In the genomic region with DNA sequence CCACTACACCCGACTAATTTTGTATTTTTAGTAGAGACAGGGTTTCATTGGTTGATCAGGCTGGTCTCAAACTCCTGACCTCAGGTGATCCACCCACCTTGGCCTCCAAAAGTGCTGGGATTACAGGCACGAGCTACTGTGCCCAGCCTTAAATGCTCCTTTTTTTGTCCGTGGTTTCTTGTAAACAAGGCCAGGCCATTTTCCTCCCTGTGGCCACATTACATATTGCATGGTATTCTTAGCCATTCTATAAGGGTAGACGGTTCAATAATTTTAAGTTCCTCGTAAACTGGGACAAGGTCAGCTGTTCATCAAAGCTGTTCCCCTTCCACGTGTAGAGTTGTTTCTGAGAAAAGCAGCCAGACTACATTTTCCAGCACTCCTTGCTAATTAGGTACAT, we compare ENCODE assay signal across 9 cellular contexts. TPM values are rescaled to one million over a fixed set of nuclear protein-coding genes. Genes with fewer than 3 reads are reported as not detected.
DNase-seq lines count a peak whose midpoint lies in the region; ATAC-seq and TF ChIP-seq lines count a peak whose summit lies in the region.
"Had no signal": no experiment of that assay in that cellular context is flagged by ENCODE, and none has a peak within 500 bp of the region (broad histone marks: within the 10 kb centered on the region; RNA-seq: fewer than 3 reads in every experiment).

No MANE protein-coding gene starts in this region.

- TF ChIP-seq POLR2A in upper lobe of left lung (IDR thresholded peaks at IDR 0.05) = no peak

- H3K27me3 Mint-ChIP-seq in activated naive CD4-positive, alpha-beta T cell treated with anti-CD3 and anti-CD28 coated beads, Interleukin-2, amount 50 U/mL, for 24 hours = no peaks in the 10 kb centered on the region
- peaks cover 13% of the 10 kb centered on the region for H3K27me3 Mint-ChIP-seq in activated naive CD4-positive, alpha-beta T cell treated with anti-CD3 and anti-CD28 coated beads for 36 hours (ENCODE audit: low read depth)
- peaks cover 3 to 9% of the 10 kb centered on the region in 2 donors for H3K27me3 Mint-ChIP-seq in T-cell

- no peaks in the 10 kb centered on the region for H3K79me2 ChIP-seq in SK-N-SH (ENCODE audit: insufficient read depth)

- intact Hi-C loops in activated naive CD4-positive, alpha-beta T cell treated with anti-CD3 and anti-CD28 coated beads for 36 hours (cut with micrococcal nuclease) = no loop called here

- POLR2A ChIA-PET in SK-N-SH (lab: Yijun Ruan, JAX) = no interaction called here
- POLR2A ChIA-PET in T-cell (lab: Charles Lee) = no interaction called here

- no peak overlapping the region for H3K9ac ChIP-seq in SK-N-SH

- H3K4me3 Mint-ChIP-seq in activated naive CD4-positive, alpha-beta T cell treated with anti-CD3 and anti-CD28 coated beads, Interleukin-2, amount 50 U/mL, for 24 hours = peak overlapping the region; percentile 31
- H3K4me3 Mint-ChIP-seq in activated naive CD4-positive, alpha-beta T cell treated with anti-CD3 and anti-CD28 coated beads for 36 hours = no peak overlapping the region
- H3K4me3 Mint-ChIP-seq in T-cell = peak overlapping the region in 1 of 3 donors; percentile 66

- H3K4me1 Mint-ChIP-seq in activated naive CD4-positive, alpha-beta T cell treated with anti-CD3 and anti-CD28 coated beads, Interleukin-2, amount 50 U/mL, for 24 hours = peaks cover 23% of the 10 kb centered on the region
- peaks cover 15% of the 10 kb centered on the region for H3K4me1 Mint-ChIP-seq in activated naive CD4-positive, alpha-beta T cell treated with anti-CD3 and anti-CD28 coated beads for 36 hours (ENCODE audit: low read depth)
- H3K4me1 Mint-ChIP-seq in T-cell = peaks cover 8 to 18% (median 16%) of the 10 kb centered on the region in 3 donors

- no peak for DNase-seq in activated naive CD4-positive, alpha-beta T cell treated with anti-CD3 and anti-CD28 coated beads for 36 hours
- peak; percentile 38 for DNase-seq in SK-N-SH
- DNase-seq in fibroblast of villous mesenchyme (ENCODE audit: low read depth) = peak; percentile 53
- DNase-seq in upper lobe of left lung = no peak
- no peak for DNase-seq in T-cell
- no peak for DNase-seq in foreskin melanocyte
- DNase-seq in activated T-cell treated with anti-CD3 and anti-CD28 coated beads, Interleukin-2, amount 50 U/mL, for 48 hours = no peak
- DNase-seq: NCI-H2029 had no signal

- CTCF ChIA-PET in activated naive CD4-positive, alpha-beta T cell treated with anti-CD3 and anti-CD28 coated beads for 36 hours (lab: Charles Lee) = interaction anchor here (0.8 to 8.7 kb wide), 6 partner anchors 13 to 84 kb away, joined by 3 to 57 read pairs (median 3); no protein-coding TSS in a partner anchor
- CTCF ChIA-PET in SK-N-SH (lab: Yijun Ruan, JAX) (interaction anchor here (0.7 to 3.7 kb wide), 12 partner anchors 9 to 215 kb away, joined by 3 to 32 read pairs (median 3); no protein-coding TSS in a partner anchor), T-cell (lab: Charles Lee) (interaction anchor here in 1 of 2 donors (1.1 to 1.8 kb wide), 2 partner anchors 14 to 76 kb away, joined by 3 to 8 read pairs; no protein-coding TSS in a partner anchor)

- H2AFZ ChIP-seq in SK-N-SH (ENCODE audit: low read depth) = no peak overlapping the region

- ATAC-seq in upper lobe of left lung (ENCODE audit: low FRiP score in 2 of 2) (no peak), T-cell (replicated peaks in 1 of 4) (no peak)

- TF ChIP-seq RAD21 in SK-N-SH (IDR thresholded peaks at IDR 0.05; ENCODE audit: low read length) = peak; percentile 3; the same call in 1 of the 2 replicates

- no peaks in the 10 kb centered on the region for H3K36me3 Mint-ChIP-seq in activated naive CD4-positive, alpha-beta T cell treated with anti-CD3 and anti-CD28 coated beads, Interleukin-2, amount 50 U/mL, for 24 hours
- H3K36me3 Mint-ChIP-seq in activated naive CD4-positive, alpha-beta T cell treated with anti-CD3 and anti-CD28 coated beads for 36 hours (ENCODE audit: low read depth) = no peaks in the 10 kb centered on the region
- no peaks in the 10 kb centered on the region for H3K36me3 Mint-ChIP-seq in T-cell

- no peaks in the 10 kb centered on the region for H3K9me2 ChIP-seq in SK-N-SH

- H3K9me3 ChIP-seq in SK-N-SH = no peaks in the 10 kb centered on the region
- H3K9me3 ChIP-seq in upper lobe of left lung = no peaks in the 10 kb centered on the region

- peaks cover 14% of the 10 kb centered on the region for H3F3A ChIP-seq in SK-N-SH (replicated peaks; ENCODE audit: insufficient read depth)

- H4K20me1 ChIP-seq in SK-N-SH (ENCODE audit: insufficient read depth) = no peaks in the 10 kb centered on the region

- no peak overlapping the region for H3K4me2 ChIP-seq in SK-N-SH

- H3K36me3 ChIP-seq in SK-N-SH (replicated peaks in 1 of 2; ENCODE audit: control insufficient read depth in 1 of 2, insufficient read depth in 2 of 2, low read length in 1 of 2) (no peaks in the 10 kb centered on the region), upper lobe of left lung (no peaks in the 10 kb centered on the region)

- H3K27ac ChIP-seq in SK-N-SH (ENCODE audit: low read depth in 2 of 2, low read length in 1 of 2) (no peak overlapping the region), upper lobe of left lung (peak overlapping the region in 3 of 4 donors; percentile 80 to 88 (median 86))

- H3K4me3 ChIP-seq in SK-N-SH (ENCODE audit: low read depth in 2 of 2, low read length in 1 of 2) = no peak overlapping the region
- H3K4me3 ChIP-seq in fibroblast of villous mesenchyme (ENCODE audit: low read depth, low read length) = no peak overlapping the region
- H3K4me3 ChIP-seq in upper lobe of left lung = no peak overlapping the region

- H3K4me1 ChIP-seq in SK-N-SH (ENCODE audit: control insufficient read depth in 1 of 2, insufficient read depth in 2 of 2, low read depth in 1 of 2, low read length in 1 of 2) = peaks cover 0 to 2% of the 10 kb centered on the region in 2 experiments; a peak in 1 of 4 replicates
- peaks cover 11 to 31% (median 13%) of the 10 kb centered on the region in 4 donors for H3K4me1 ChIP-seq in upper lobe of left lung

- WGBS in SK-N-SH (ENCODE audit: low lambda C conversion rate) = 87% methylated on average over 6 of the region's 6 CpGs
- 51 to 73% methylated on average over 6 of the region's 6 CpGs for WGBS in upper lobe of left lung, 2 donors

- TF ChIP-seq EP300 in SK-N-SH (IDR thresholded peaks at IDR 0.05; ENCODE audit: borderline replicate concordance in 1 of 2, low read depth in 1 of 2, low read length in 1 of 2) = no peak
- TF ChIP-seq EP300 in upper lobe of left lung (IDR thresholded peaks at IDR 0.05) = no peak

- no peaks in the 10 kb centered on the region for H3K27me3 ChIP-seq in SK-N-SH (ENCODE audit: insufficient read depth)
- H3K27me3 ChIP-seq in upper lobe of left lung = no peaks in the 10 kb centered on the region

- no peak overlapping the region for H3K27ac Mint-ChIP-seq in activated naive CD4-positive, alpha-beta T cell treated with anti-CD3 and anti-CD28 coated beads, Interleukin-2, amount 50 U/mL, for 24 hours
- H3K27ac Mint-ChIP-seq in activated naive CD4-positive, alpha-beta T cell treated with anti-CD3 and anti-CD28 coated beads for 36 hours = no peak overlapping the region
- no peak overlapping the region for H3K27ac Mint-ChIP-seq in T-cell

- TF ChIP-seq CTCF in SK-N-SH (IDR thresholded peaks at IDR 0.05) (peak; percentile 48), fibroblast of villous mesenchyme (IDR thresholded peaks at IDR 0.05; ENCODE audit: insufficient read depth, low read depth, low read length) (peak; percentile 44), upper lobe of left lung (IDR thresholded peaks at IDR 0.05) (peak in 4 of 6 experiments; percentile 8 to 41 (median 26))

- H3K9me3 Mint-ChIP-seq in activated naive CD4-positive, alpha-beta T cell treated with anti-CD3 and anti-CD28 coated beads, Interleukin-2, amount 50 U/mL, for 24 hours = no peaks in the 10 kb centered on the region
- no peaks in the 10 kb centered on the region for H3K9me3 Mint-ChIP-seq in activated naive CD4-positive, alpha-beta T cell treated with anti-CD3 and anti-CD28 coated beads for 36 hours
- H3K9me3 Mint-ChIP-seq in T-cell = no peaks in the 10 kb centered on the region

TF ChIP-seq in SK-N-SH, 30 proteins besides CTCF, POLR2A, EP300 and RAD21 (continues in another document):
- TF ChIP-seq FOXM1 (IDR thresholded peaks at IDR 0.05; ENCODE audit: low read depth) (no peak), EZH2phosphoT487 (IDR thresholded peaks at IDR 0.05; ENCODE audit: borderline replicate concordance, low read depth) (no peak), MEF2A (IDR thresholded peaks at IDR 0.05; ENCODE audit: borderline replicate concordance, low read depth) (no peak), NRF1 (IDR thresholded peaks at IDR 0.05; ENCODE audit: low read depth, low read length) (no peak), CHD2 (IDR thresholded peaks at IDR 0.05; ENCODE audit: low read length, partially characterized antibody) (no peak), NFIC (IDR thresholded peaks at IDR 0.05; ENCODE audit: borderline replicate concordance) (no peak), SIN3A (IDR thresholded peaks at IDR 0.05; ENCODE audit: borderline replicate concordance, low read depth, low read length) (no peak), SMC3 (IDR thresholded peaks at IDR 0.05; ENCODE audit: low read depth, low read length) (no peak), JUND (IDR thresholded peaks at IDR 0.05) (no peak), RCOR1 (IDR thresholded peaks at IDR 0.05; ENCODE audit: low read length) (no peak)
- TF ChIP-seq, protein P1, sequence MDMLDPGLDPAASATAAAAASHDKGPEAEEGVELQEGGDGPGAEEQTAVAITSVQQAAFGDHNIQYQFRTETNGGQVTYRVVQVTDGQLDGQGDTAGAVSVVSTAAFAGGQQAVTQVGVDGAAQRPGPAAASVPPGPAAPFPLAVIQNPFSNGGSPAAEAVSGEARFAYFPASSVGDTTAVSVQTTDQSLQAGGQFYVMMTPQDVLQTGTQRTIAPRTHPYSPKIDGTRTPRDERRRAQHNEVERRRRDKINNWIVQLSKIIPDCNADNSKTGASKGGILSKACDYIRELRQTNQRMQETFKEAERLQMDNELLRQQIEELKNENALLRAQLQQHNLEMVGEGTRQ (IDR thresholded peaks at IDR 0.05; ENCODE audit: borderline replicate concordance, low read depth, low read length) = no peak

RNA-seq across cellular contexts. Expression of gene LUZP1, which starts 10.3 kb away (rescaled TPM):
- 10 to 100 TPM; 12.6 to 13.7 TPM for total RNA-seq in activated naive CD4-positive, alpha-beta T cell treated with anti-CD3 and anti-CD28 coated beads for 36 hours
- polyA plus RNA-seq in SK-N-SH (2012; rRNA removed) = 8.9 and 12.5 TPM in 2 replicates
- 7.7 and 8.8 TPM in 2 replicates for polyA plus RNA-seq in SK-N-SH (2012; cell fraction: cytosol; rRNA removed)
- polyA plus RNA-seq in SK-N-SH (2012; cell fraction: nucleus; rRNA removed) = 9.3 and 16.6 TPM in 2 replicates
- 44.1 and 55.3 TPM in 2 replicates for total RNA-seq in fibroblast of villous mesenchyme
- 10 to 100 TPM; 12.6 to 33.0 (median 21.2) TPM for total RNA-seq in upper lobe of left lung
- total RNA-seq in T-cell = 10 to 100 TPM; 18.8 to 24.8 (median 19.7) TPM

RNA-seq across cellular contexts. Expression of gene HTR1D, which starts 38.4 kb away (rescaled TPM):
- total RNA-seq in activated naive CD4-positive, alpha-beta T cell treated with anti-CD3 and anti-CD28 coated beads for 36 hours = not detected
- polyA plus RNA-seq in SK-N-SH (2012; rRNA removed) = 0.29 and 0.39 TPM in 2 replicates
- polyA plus RNA-seq in SK-N-SH (2012; cell fraction: cytosol; rRNA removed) = 0.29 and 0.31 TPM in 2 replicates
- 0.27 and 0.36 TPM in 2 replicates for polyA plus RNA-seq in SK-N-SH (2012; cell fraction: nucleus; rRNA removed)
- 0.86 and 2.3 TPM in 2 replicates for total RNA-seq in fibroblast of villous mesenchyme
- total RNA-seq in upper lobe of left lung = under 1 TPM in 3 of 6 donors, not detected in 3; 0.20 to 0.51 (median 0.46) TPM
- total RNA-seq in T-cell = not detected

Comparison
In these comparisons a context has a peak if more than half of its experiments do, and no peak if none do; other contexts are left out.
1. DNase-seq: peak in SK-N-SH (single experiment) and fibroblast of villous mesenchyme (single experiment); none in activated naive CD4-positive, alpha-beta T cell treated with anti-CD3 and anti-CD28 coated beads for 36 hours (single experiment), upper lobe of left lung (0 of 2), T-cell (0 of 34), foreskin melanocyte (single experiment) and activated T-cell treated with anti-CD3 and anti-CD28 coated beads, Interleukin-2, amount 50 U/mL, for 48 hours (0 of 2).
2. H3K27ac ChIP-seq: peak in upper lobe of left lung (3 of 4); none in SK-N-SH (0 of 2).
3. Peak in every context shown above with its lines, with median percentiles within 50 percentile points of each other: CTCF ChIP-seq.